33 cellular contexts compared by ENCODE assay signal in genomic region chr5:142747034-142747433, GRCh38. TPM values are rescaled to one million over a fixed set of nuclear protein-coding genes. Genes with fewer than 3 reads are reported as not detected.
DNase-seq lines count a peak whose midpoint lies in the region; ATAC-seq and TF ChIP-seq lines count a peak whose summit lies in the region.
"Had no signal": no experiment of that assay in that cellular context is flagged by ENCODE, and none has a peak within 500 bp of the region (broad histone marks: within the 10 kb centered on the region; RNA-seq: fewer than 3 reads in every experiment).

No MANE protein-coding gene starts in this region.

- H3K4me3 Mint-ChIP-seq in dendritic cell treated with granulocyte-macrophage colony-stimulating factor and Interleukin-4, amounts not matched to agents 40 ng/mL and 50 ng/mL, for 4 days, result no peak overlapping the region
- H3K4me3 Mint-ChIP-seq: naive B cell had no signal

- H3K27ac Mint-ChIP-seq in dendritic cell treated with granulocyte-macrophage colony-stimulating factor and Interleukin-4, amounts not matched to agents 40 ng/mL and 50 ng/mL, for 4 days, result peak overlapping the region; percentile 43
- H3K27ac Mint-ChIP-seq: activated naive CD4-positive, alpha-beta T cell treated with anti-CD3 and anti-CD28 coated beads, Interleukin-2, amount 50 U/mL, for 72 hours; naive B cell had no signal

- peaks cover 0 to 59% of the 10 kb centered on the region in 2 donors for H3K4me1 ChIP-seq in right atrium auricular region
- H3K4me1 ChIP-seq: transverse colon had no signal

- H3K36me3 ChIP-seq in right atrium auricular region, result no peaks in the 10 kb centered on the region
- H3K36me3 ChIP-seq: neutrophil, right lobe of liver, SJSA1, transverse colon, WERI-Rb-1 had no signal

- TF ChIP-seq CTCF in AG09309 (IDR thresholded peaks at IDR 0.05; ENCODE audit: control insufficient read depth, insufficient read depth, low read depth, low read length, missing control alignments), result no peak
- no peak for TF ChIP-seq CTCF in right atrium auricular region (IDR thresholded peaks at IDR 0.05)

- ATAC-seq in HG03159 (IDR thresholded peaks at IDR 0.05; ENCODE audit: unreplicated experiment), result no peak
- ATAC-seq: activated naive CD4-positive, alpha-beta T cell treated with anti-CD3 and anti-CD28 coated beads, Interleukin-2, amount 50 U/mL, for 72 hours; HepG2 had no signal

- intact Hi-C loops in dendritic cell treated with granulocyte-macrophage colony-stimulating factor and Interleukin-4, amounts not matched to agents 40 ng/mL and 50 ng/mL, for 4 days (cut with micrococcal nuclease), result no loop called here

- peak overlapping the region; percentile 2 to 79 for H3K27ac ChIP-seq in right atrium auricular region
- H3K27ac ChIP-seq: neutrophil, right lobe of liver, transverse colon, WERI-Rb-1 had no signal

- no peaks in the 10 kb centered on the region for H3K27me3 Mint-ChIP-seq in dendritic cell treated with granulocyte-macrophage colony-stimulating factor and Interleukin-4, amounts not matched to agents 40 ng/mL and 50 ng/mL, for 4 days

- H3K36me3 Mint-ChIP-seq in dendritic cell treated with granulocyte-macrophage colony-stimulating factor and Interleukin-4, amounts not matched to agents 40 ng/mL and 50 ng/mL, for 4 days (ENCODE audit: low read depth), result no peaks in the 10 kb centered on the region
- H3K36me3 Mint-ChIP-seq: activated naive CD4-positive, alpha-beta T cell treated with anti-CD3 and anti-CD28 coated beads, Interleukin-2, amount 50 U/mL, for 72 hours; naive B cell had no signal

- H3K4me1 Mint-ChIP-seq in dendritic cell treated with granulocyte-macrophage colony-stimulating factor and Interleukin-4, amounts not matched to agents 40 ng/mL and 50 ng/mL, for 4 days (ENCODE audit: low read depth), result peaks cover 42% of the 10 kb centered on the region
- H3K4me1 Mint-ChIP-seq: naive B cell had no signal

- H3K9me3 ChIP-seq in right atrium auricular region, result no peaks in the 10 kb centered on the region
- H3K9me3 ChIP-seq: neutrophil, right lobe of liver, SJSA1, transverse colon had no signal

- H3K4me3 ChIP-seq in AG09309 (ENCODE audit: control insufficient read depth, low read depth, low read length), result no peak overlapping the region
- H3K4me3 ChIP-seq in right atrium auricular region, result no peak overlapping the region
- H3K4me3 ChIP-seq: coronary artery, right lobe of liver, SJSA1, transverse colon had no signal

- H3K9me3 Mint-ChIP-seq in dendritic cell treated with granulocyte-macrophage colony-stimulating factor and Interleukin-4, amounts not matched to agents 40 ng/mL and 50 ng/mL, for 4 days, result no peaks in the 10 kb centered on the region
- H3K9me3 Mint-ChIP-seq: activated naive CD4-positive, alpha-beta T cell treated with anti-CD3 and anti-CD28 coated beads, Interleukin-2, amount 50 U/mL, for 72 hours; naive B cell had no signal

- DNase-seq in AG09309 (ENCODE audit: low read depth) (peak; percentile 75), EH (ENCODE audit: low read depth) (peak; percentile 47), right atrium auricular region (ENCODE audit: low spot score) (no peak), inferior parietal cortex (ENCODE audit: extremely low spot score) (no peak), NCI-H1105 (lab: John Stamatoyannopoulos, UW) (no peak)
- DNase-seq: activated CD4-positive, alpha-beta T cell treated with anti-CD3 and anti-CD28 coated beads for 4 hours; activated CD8-positive, alpha-beta memory T cell treated with anti-CD3 and anti-CD28 coated beads for 24 hours; activated effector memory CD4-positive, alpha-beta T cell treated with Interleukin-2 at 50 U/mL for 16 hours; activated T-cell treated with anti-CD3 and anti-CD28 coated beads for 4 hours; C1 segment of cervical spinal cord; COR-L47; HCEC 1CT; islet precursor cell; Karpas-422; midbrain; naive B cell; NCI-H146; NCI-H446; NCI-H748 treated with DMSO at 0.1 percent for 48 hours; posterior cingulate gyrus; right lobe of liver; stimulated activated CD4-positive, alpha-beta T cell treated with anti-CD3 and anti-CD28 coated beads, Interleukin-4, amount 100 ng/mL, for 1 hour; T1000; transverse colon; WERI-Rb-1 had no signal

- H3K27me3 ChIP-seq in right atrium auricular region, result no peaks in the 10 kb centered on the region
- H3K27me3 ChIP-seq: neutrophil, right lobe of liver, SJSA1, transverse colon had no signal

RNA-seq across cellular contexts. Expression of gene ARHGAP26, which starts 23.1 kb away (rescaled TPM):
- total RNA-seq in right atrium auricular region, result 10 to 100 TPM; 29.8 to 31.6 TPM
- total RNA-seq: G401 had no signal

Comparison
In these comparisons a context has a peak if more than half of its experiments do, and no peak if none do; other contexts are left out.
1. DNase-seq: peak in AG09309 (single experiment) and EH (single experiment); none in right atrium auricular region (single experiment), inferior parietal cortex (single experiment) and NCI-H1105 (single experiment).